Comparison of ENCODE assay signal across 23 cellular contexts in genomic region chr15:88535607-88536313, GRCh38.
"Had no signal": no experiment of that assay in that cellular context is flagged by ENCODE, and none has a peak within 500 bp of the region (broad histone marks: within the 10 kb centered on the region; RNA-seq: fewer than 3 reads in every experiment).

No MANE protein-coding gene starts in this region.

- H3K27ac ChIP-seq: PC-9, Peyer's patch, SJSA1, SK-N-MC had no signal

- H3K4me3 ChIP-seq: MG63, PC-9, Peyer's patch, SJSA1, SK-N-MC had no signal

- H3K4me2 ChIP-seq: PC-9 had no signal

- DNase-seq: Karpas-422; KG1; MG63; NCI-H1092; NCI-H1105 treated with DMSO at 0.1 percent for 48 hours; NCI-H1436; NCI-H187; NCI-H2029; NCI-H2081 treated with DMSO at 0.1 percent for 48 hours; NCI-H2171; NCI-H226; NCI-H446; NCI-H510A; NCI-H524 treated with DMSO at 0.1 percent for 48 hours; NCI-H69; NCI-H774; NK-92 treated with Interleukin-12 subunit alpha and Interleukin-12 subunit beta, amount 100 ng/mL, for 24 hours; PC-9; Peyer's patch; SIG-M5 had no signal

- ATAC-seq: Right ventricle myocardium inferior had no signal

- H3K4me1 ChIP-seq: Peyer's patch, SJSA1 had no signal

- H3K27me3 ChIP-seq: MG63, Peyer's patch, SJSA1 had no signal
